Comparison of ENCODE assay signal across 35 cellular contexts in the genomic region with DNA sequence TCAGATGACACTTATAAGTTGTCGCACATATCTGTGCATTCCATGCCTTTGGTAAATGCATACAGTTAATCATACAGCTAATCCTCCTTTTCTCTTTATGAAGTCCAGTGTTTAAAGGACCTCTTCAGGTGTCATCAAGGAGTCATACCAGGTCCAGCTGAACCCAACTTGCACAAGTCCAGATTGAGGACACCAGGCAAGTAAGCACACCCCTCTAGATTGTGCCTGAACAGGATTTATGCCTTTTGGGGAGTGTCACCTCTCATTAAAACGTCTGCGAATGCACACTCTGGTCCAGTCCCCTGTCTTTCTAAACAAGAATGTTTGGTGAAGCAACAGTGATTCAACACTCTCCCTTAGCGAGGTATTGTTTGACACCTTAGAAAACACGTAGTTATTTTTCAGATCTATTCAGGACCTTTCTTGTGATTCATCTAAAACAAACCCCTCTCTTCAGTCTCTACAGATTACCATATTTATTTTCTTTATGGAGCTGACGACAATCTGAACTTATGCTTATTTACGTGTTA. TPM values are rescaled to one million over a fixed set of nuclear protein-coding genes. Genes with fewer than 3 reads are reported as not detected.
"Had no signal": no experiment of that assay in that cellular context is flagged by ENCODE, and none has a peak within 500 bp of the region (broad histone marks: within the 10 kb centered on the region; RNA-seq: fewer than 3 reads in every experiment).

No MANE protein-coding gene starts in this region.

- H3K4me3 ChIP-seq: colonic mucosa, esophagus muscularis mucosa, gastrocnemius medialis, heart right ventricle, left lung, lower lobe of right lung, mucosa of descending colon had no signal

- H3K36me3 Mint-ChIP-seq: immature natural killer cell, mesothelial cell of epicardium, naive B cell had no signal

- H3K4me1 ChIP-seq: colonic mucosa, gastrocnemius medialis, heart right ventricle, left lung, lower lobe of right lung had no signal

- H3K4me1 Mint-ChIP-seq: immature natural killer cell, naive B cell had no signal

- H3K27ac Mint-ChIP-seq: dendritic cell treated with granulocyte-macrophage colony-stimulating factor and Interleukin-4, amounts not matched to agents 40 ng/mL and 50 ng/mL, for 4 days; effector memory CD8-positive, alpha-beta T cell; endodermal cell; immature natural killer cell; mesothelial cell of epicardium had no signal

- H3K27ac ChIP-seq: colonic mucosa, esophagus muscularis mucosa, gastrocnemius medialis, heart right ventricle, left lung, lower lobe of right lung had no signal

- H3K36me3 ChIP-seq: colonic mucosa, esophagus muscularis mucosa, gastrocnemius medialis, heart right ventricle, left lung, lower lobe of right lung had no signal

- H3K4me3 Mint-ChIP-seq: dendritic cell treated with granulocyte-macrophage colony-stimulating factor and Interleukin-4, amounts not matched to agents 40 ng/mL and 50 ng/mL, for 4 days; effector memory CD8-positive, alpha-beta T cell; endodermal cell; immature natural killer cell; mesothelial cell of epicardium; naive B cell had no signal

- FAIRE-seq: endometrium had no signal

- DNase-seq: cerebellar nuclear complex; colonic mucosa; cortex of kidney; effector CD8-positive, alpha-beta T cell; effector memory CD8-positive, alpha-beta T cell; endodermal cell; erythroblast; foreskin fibroblast; foreskin melanocyte; gastrocnemius medialis; glutamatergic neuron; head of caudate nucleus; heart right ventricle; hypothalamus; immature natural killer cell; islet precursor cell; left cardiac atrium; left lung; left ventricle myocardium superior; lower lobe of right lung; mesenchymal stem cell; mucosa of descending colon; naive B cell had no signal

- H3K9me3 ChIP-seq: colonic mucosa, esophagus muscularis mucosa, gastrocnemius medialis, heart right ventricle, left lung, lower lobe of right lung, mucosa of descending colon had no signal

- H3K27me3 ChIP-seq: colonic mucosa, gastrocnemius medialis, left lung had no signal

- H3K9me3 Mint-ChIP-seq: dendritic cell treated with granulocyte-macrophage colony-stimulating factor and Interleukin-4, amounts not matched to agents 40 ng/mL and 50 ng/mL, for 4 days; effector memory CD8-positive, alpha-beta T cell; immature natural killer cell; mesothelial cell of epicardium; naive B cell had no signal

RNA-seq across cellular contexts. Expression of a gene that starts 48.4 kb away (rescaled TPM):
- total RNA-seq: colonic mucosa, dermis microvascular lymphatic vessel endothelial cell, endodermal cell, esophagus muscularis mucosa, gastrocnemius medialis, glomerular endothelial cell, heart right ventricle, left cardiac atrium, left lung, left ventricle myocardium superior, lower lobe of right lung, lung microvascular endothelial cell, mesenteric fat pad, mesothelial cell of epicardium, mucosa of descending colon had no signal

RNA-seq across cellular contexts. Expression of a gene that starts 50.6 kb away (rescaled TPM):
- total RNA-seq: gastrocnemius medialis had no signal

RNA-seq across cellular contexts. Expression of a gene that starts 53.7 kb away (rescaled TPM):
- total RNA-seq: chondrocyte, colonic mucosa, dermis microvascular lymphatic vessel endothelial cell, endodermal cell, esophagus muscularis mucosa, glomerular endothelial cell, kidney epithelial cell, lower leg skin, lower lobe of right lung, lung microvascular endothelial cell, mesenteric fat pad, mesothelial cell of epicardium, mucosa of descending colon, myocyte had no signal

RNA-seq across cellular contexts. Expression of a gene that starts 56.3 kb away (rescaled TPM):
- total RNA-seq: colonic mucosa, endodermal cell, esophagus muscularis mucosa, gastrocnemius medialis, glomerular endothelial cell, kidney epithelial cell, left ventricle myocardium superior, lower lobe of right lung, lung microvascular endothelial cell, mesenteric fat pad, mesothelial cell of epicardium, mucosa of descending colon, myocyte had no signal
